11 cellular contexts compared by ENCODE assay signal in the genomic region with DNA sequence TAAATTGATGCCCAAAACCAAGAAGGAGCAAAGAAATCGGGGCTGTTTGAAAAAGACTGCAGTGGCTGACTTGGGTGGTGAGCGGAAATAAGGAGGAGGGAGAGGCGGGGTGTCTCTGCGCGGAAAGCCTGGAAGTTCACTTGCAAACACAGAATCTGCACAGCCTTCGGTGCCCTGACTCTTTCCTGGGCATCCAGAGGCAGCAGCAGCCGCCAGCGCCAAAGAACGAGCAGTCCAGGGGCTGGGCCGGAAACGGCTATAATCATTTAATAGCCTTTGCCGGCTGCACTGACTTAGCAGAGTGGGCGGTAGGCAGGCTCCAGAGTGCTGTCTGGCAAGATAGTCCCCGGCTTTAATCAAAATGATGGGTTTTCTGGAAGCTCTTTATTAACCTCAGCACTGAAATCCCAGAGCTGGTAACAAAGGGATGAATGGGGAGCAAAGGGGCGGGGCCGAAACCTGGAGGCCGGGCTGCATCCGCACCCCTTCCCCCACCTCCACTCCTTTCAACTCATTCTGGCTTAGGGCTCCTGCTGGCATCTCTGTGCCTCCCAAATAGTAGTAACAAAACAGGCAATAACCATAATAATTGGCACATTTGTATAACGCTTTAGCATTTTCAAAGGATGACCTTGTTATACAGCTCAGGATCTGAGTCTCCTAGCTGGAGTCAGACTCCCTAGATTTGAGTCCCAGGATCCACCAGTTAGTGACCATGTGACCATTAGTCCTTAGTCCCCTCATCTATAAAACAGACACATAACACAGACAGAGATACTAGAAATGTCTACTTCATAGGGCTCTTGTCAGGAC. TPM values are rescaled to one million over a fixed set of nuclear protein-coding genes. Genes with fewer than 3 reads are reported as not detected.
DNase-seq lines count a peak whose midpoint lies in the region; ATAC-seq and TF ChIP-seq lines count a peak whose summit lies in the region.
"Had no signal": no experiment of that assay in that cellular context is flagged by ENCODE, and none has a peak within 500 bp of the region (broad histone marks: within the 10 kb centered on the region; RNA-seq: fewer than 3 reads in every experiment).

No MANE protein-coding gene starts in this region.

- H3K9me3 ChIP-seq in left ventricle myocardium inferior (replicated peaks) (no peaks in the 10 kb centered on the region), ascending aorta (no peaks in the 10 kb centered on the region), aorta (ENCODE audit: control insufficient read depth, low read length) (no peaks in the 10 kb centered on the region)

- peaks cover 10% of the 10 kb centered on the region for H3K4me1 ChIP-seq in left ventricle myocardium inferior
- H3K4me1 ChIP-seq in ascending aorta: no peaks in the 10 kb centered on the region
- no peaks in the 10 kb centered on the region for H3K4me1 ChIP-seq in aorta (ENCODE audit: control insufficient read depth in 1 of 2, insufficient read depth in 2 of 2, low read length in 2 of 2)

- H3K27ac ChIP-seq in left ventricle myocardium inferior (replicated peaks) (no peak overlapping the region), ascending aorta (no peak overlapping the region), aorta (ENCODE audit: low read depth in 1 of 2, low read length in 2 of 2) (no peak overlapping the region)

- 2 to 3% methylated on average over 19 of the region's 19 CpGs for WGBS in aorta, 2 donors

- DNase-seq in left ventricle myocardium inferior: no peak
- DNase-seq in cardiac septum (ENCODE audit: low spot score): no peak
- no peak for DNase-seq in ascending aorta (ENCODE audit: low spot score in 2 of 2)
- DNase-seq in left lobe of liver (ENCODE audit: low spot score): no peak
- DNase-seq in aorta: peak in 1 of 2 donors; percentile 49
- DNase-seq in GM10266 (ENCODE audit: extremely low spot score): no peak
- DNase-seq: CD4-positive, CD25-positive, alpha-beta regulatory T cell; effector memory CD8-positive, alpha-beta T cell had no signal

- intact Hi-C loops in left ventricle myocardium inferior (cut with micrococcal nuclease): no loop called here
- intact Hi-C loops in cardiac septum (cut with DNase I): no loop called here
- intact Hi-C loops in ascending aorta (cut with DNase I): no loop called here
- intact Hi-C loops in aorta (cut with DNase I): no loop called here

- TF ChIP-seq CTCF in left ventricle myocardium inferior (IDR thresholded peaks at IDR 0.05; ENCODE audit: borderline replicate concordance) (no peak), ascending aorta (IDR thresholded peaks at IDR 0.05) (no peak), GM10266 (IDR thresholded peaks at IDR 0.05; ENCODE audit: control insufficient read depth, insufficient read depth, low read depth, missing control alignments) (no peak)

- peak overlapping the region; percentile 43 for H3K4me3 ChIP-seq in left ventricle myocardium inferior
- H3K4me3 ChIP-seq in ascending aorta: peak overlapping the region; percentile 32 to 45
- H3K4me3 ChIP-seq in aorta (ENCODE audit: low read length in 2 of 2): peak overlapping the region in 1 of 2 donors; percentile 37

- no peaks in the 10 kb centered on the region for H3K36me3 ChIP-seq in left ventricle myocardium inferior
- H3K36me3 ChIP-seq in ascending aorta: no peaks in the 10 kb centered on the region
- H3K36me3 ChIP-seq in aorta (ENCODE audit: control insufficient read depth in 1 of 2, insufficient read depth in 2 of 2, low read length in 1 of 2): no peaks in the 10 kb centered on the region

- ATAC-seq in left lobe of liver: peak; percentile 37
- ATAC-seq in aorta (ENCODE audit: low FRiP score): peak; percentile 38
- no peak for ATAC-seq in HG02981 (IDR thresholded peaks at IDR 0.05; ENCODE audit: unreplicated experiment)
- no peak for ATAC-seq in HG03039 (IDR thresholded peaks at IDR 0.05; ENCODE audit: unreplicated experiment)
- ATAC-seq: effector memory CD8-positive, alpha-beta T cell had no signal

- H3K27me3 ChIP-seq in left ventricle myocardium inferior (ENCODE audit: low read depth) (peaks cover 71% of the 10 kb centered on the region), ascending aorta (no peaks in the 10 kb centered on the region), aorta (ENCODE audit: control insufficient read depth in 1 of 2, insufficient read depth in 2 of 2, low read length in 1 of 2) (no peaks in the 10 kb centered on the region)

RNA-seq across cellular contexts. Expression of gene PCDHAC2, which starts 35.8 kb away (rescaled TPM):
- total RNA-seq in left ventricle myocardium inferior (0.36 TPM), cardiac septum (0.67 TPM), ascending aorta (not detected), left lobe of liver (0.86 TPM), aorta (1 to 10 TPM; 1.4 to 1.9 TPM)
- under 1 TPM; 0.25 to 0.49 TPM for polyA plus RNA-seq in aorta
- total RNA-seq: CD4-positive, CD25-positive, alpha-beta regulatory T cell had no signal
- polyA plus RNA-seq: CD4-positive, CD25-positive, alpha-beta regulatory T cell had no signal

RNA-seq across cellular contexts. Expression of gene PCDHB1, which starts 49.1 kb away (rescaled TPM):
- total RNA-seq in left ventricle myocardium inferior (not detected), cardiac septum (not detected), ascending aorta (not detected), left lobe of liver (not detected), aorta (not detected)
- polyA plus RNA-seq in aorta: not detected
- total RNA-seq: CD4-positive, CD25-positive, alpha-beta regulatory T cell; LHCN-M2 had no signal
- polyA plus RNA-seq: CD4-positive, CD25-positive, alpha-beta regulatory T cell had no signal

Comparison
In these comparisons a context has a peak if more than half of its experiments do, and no peak if none do; other contexts are left out.
1. ATAC-seq: peak in left lobe of liver (single experiment) and aorta (single experiment); none in HG02981 (single experiment) and HG03039 (single experiment).